In the genomic region with DNA sequence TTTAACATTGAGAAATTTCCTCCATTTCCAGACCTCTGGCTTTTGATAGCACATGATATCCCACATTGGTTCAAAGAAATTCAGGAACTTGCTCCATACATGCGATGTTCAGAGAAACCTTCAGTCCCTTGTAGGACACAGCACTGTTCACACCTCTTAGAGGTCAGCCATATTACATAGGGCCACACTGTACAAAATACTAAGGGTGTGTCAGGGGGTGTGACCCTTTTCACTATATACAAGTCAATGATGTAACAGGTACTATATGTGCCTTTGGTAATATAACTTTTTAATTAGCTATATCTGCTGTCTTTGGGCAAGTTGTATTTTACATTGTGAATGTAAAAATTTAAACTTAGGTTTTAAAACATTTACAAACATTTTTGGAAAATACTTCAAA, we compare ENCODE assay signal across 23 cellular contexts.
"Had no signal": no experiment of that assay in that cellular context is flagged by ENCODE, and none has a peak within 500 bp of the region (broad histone marks: within the 10 kb centered on the region; RNA-seq: fewer than 3 reads in every experiment).

No MANE protein-coding gene starts in this region.

- H3K36me3 ChIP-seq: esophagus squamous epithelium, gastrocnemius medialis, heart right ventricle, left lung, lower lobe of right lung had no signal

- H3K4me1 ChIP-seq: esophagus squamous epithelium, heart right ventricle, left lung, lower lobe of right lung had no signal

- ATAC-seq: gastrocnemius medialis; heart right ventricle; left lung; left ventricle myocardium superior; lower lobe of right lung; naive thymus-derived CD4-positive, alpha-beta T cell had no signal

- H3K27me3 ChIP-seq: esophagus squamous epithelium, gastrocnemius medialis, heart right ventricle, left lung had no signal

- FAIRE-seq: colon, endothelial cell of umbilical vein, islet of Langerhans, kidney had no signal

- H3K27ac ChIP-seq: coronary artery, dorsolateral prefrontal cortex, esophagus squamous epithelium, gastrocnemius medialis, heart right ventricle, left lung, lower lobe of right lung had no signal

- DNase-seq: dermis blood vessel endothelial cell; dorsolateral prefrontal cortex; effector CD4-positive, alpha-beta T cell; effector memory CD4-positive, alpha-beta T cell; esophagus squamous epithelium; foreskin fibroblast; foreskin melanocyte; gastrocnemius medialis; glutamatergic neuron; head of caudate nucleus; heart right ventricle; hippocampal formation; kidney; kidney glomerular epithelial cell; left lung; left ventricle myocardium superior; lower lobe of right lung; mesenchymal stem cell; naive thymus-derived CD4-positive, alpha-beta T cell had no signal

- H3K4me3 ChIP-seq: coronary artery, dorsolateral prefrontal cortex, esophagus squamous epithelium, gastrocnemius medialis, heart right ventricle, left lung, lower lobe of right lung had no signal

- H3K9me3 ChIP-seq: esophagus squamous epithelium, gastrocnemius medialis, heart right ventricle, left lung, lower lobe of right lung had no signal
